ENCODE assay signal across 8 cellular contexts in genomic region chr12:123076604-123077297, GRCh38.
A peak's percentile ranks its signal among the peaks of the same experiment; 100 is the strongest.
DNase-seq lines count a peak whose midpoint lies in the region; ATAC-seq, FAIRE-seq and TF ChIP-seq lines count a peak whose summit lies in the region.

No MANE protein-coding gene starts in this region.

- H3K9me3 ChIP-seq in right atrium auricular region (no peaks in the 10 kb centered on the region), HAP-1 (no peaks in the 10 kb centered on the region)

- FAIRE-seq in frontal cortex (lab: Jason Lieb, UNC), result no peak

- peak overlapping the region; percentile 74 to 86 for H3K27ac ChIP-seq in right atrium auricular region
- H3K27ac ChIP-seq in mesendoderm (ENCODE audit: low read depth, low read length), result no peak overlapping the region

- H2BK15ac ChIP-seq in mesendoderm (replicated peaks; ENCODE audit: low read depth), result no peak overlapping the region

- no peak overlapping the region for H4K8ac ChIP-seq in mesendoderm (ENCODE audit: low read depth, low read length)

- ATAC-seq in HG03342 (IDR thresholded peaks at IDR 0.05; ENCODE audit: unreplicated experiment), result peak; percentile 57
- ATAC-seq in activated CD8-positive, alpha-beta T cell treated with anti-CD3 and anti-CD28 coated beads, Interleukin-2, amount 10 ng/mL, durations not matched to agents 7 days and 5 days, result peak; percentile 70

- H3K27me3 Mint-ChIP-seq in activated CD8-positive, alpha-beta T cell treated with anti-CD3 and anti-CD28 coated beads, Interleukin-2, amount 10 ng/mL, durations not matched to agents 7 days and 5 days (ENCODE audit: low read depth), result no peaks in the 10 kb centered on the region

- H3K4me2 ChIP-seq in mesendoderm (ENCODE audit: low read length), result no peak overlapping the region

- no peak overlapping the region for H3K9ac ChIP-seq in mesendoderm (ENCODE audit: low read length)

- H3K4me3 Mint-ChIP-seq in activated CD8-positive, alpha-beta T cell treated with anti-CD3 and anti-CD28 coated beads, Interleukin-2, amount 10 ng/mL, durations not matched to agents 7 days and 5 days, result peak overlapping the region; percentile 82

- H3K4me1 Mint-ChIP-seq in activated CD8-positive, alpha-beta T cell treated with anti-CD3 and anti-CD28 coated beads, Interleukin-2, amount 10 ng/mL, durations not matched to agents 7 days and 5 days (ENCODE audit: low read depth), result peaks cover 53% of the 10 kb centered on the region

- H3K27me3 ChIP-seq in right atrium auricular region (no peaks in the 10 kb centered on the region), HAP-1 (ENCODE audit: low read depth) (no peaks in the 10 kb centered on the region), mesendoderm (ENCODE audit: insufficient read depth, low read length, poor library complexity) (no peaks in the 10 kb centered on the region)

- peak; percentile 73 for DNase-seq in activated CD8-positive, alpha-beta T cell treated with anti-CD3 and anti-CD28 coated beads, Interleukin-2, amount 10 ng/mL, durations not matched to agents 7 days and 5 days
- DNase-seq in right atrium auricular region (ENCODE audit: low spot score) (no peak), NCI-H187 treated with DMSO at 0.1 percent for 48 hours (lab: John Stamatoyannopoulos, UW) (no peak), frontal cortex (ENCODE audit: low spot score in 2 of 2) (no peak), HAP-1 (ENCODE audit: low spot score in 2 of 2) (no peak), mesendoderm (no peak)
- DNase-seq in stimulated activated CD8-positive, alpha-beta memory T cell treated with anti-CD3 and anti-CD28 coated beads, Interleukin-4, amount 100 ng/mL, for 24 hours (ENCODE audit: low read depth), result peak; percentile 21

- no peak for TF ChIP-seq CTCF in right atrium auricular region (IDR thresholded peaks at IDR 0.05)

- POLR2A ChIA-PET in activated CD8-positive, alpha-beta T cell treated with anti-CD3 and anti-CD28 coated beads, Interleukin-2, amount 10 ng/mL, durations not matched to agents 7 days and 5 days (lab: Charles Lee), result interaction anchor here (0.7 to 3.7 kb wide), 15 partner anchors 11 to 381 kb away, joined by 3 to 40 read pairs (median 15); partner anchors contain the start of genes MPHOSPH9, MTRFR, OGFOD2 and PITPNM2

- no peaks in the 10 kb centered on the region for H3K9me3 Mint-ChIP-seq in activated CD8-positive, alpha-beta T cell treated with anti-CD3 and anti-CD28 coated beads, Interleukin-2, amount 10 ng/mL, durations not matched to agents 7 days and 5 days (ENCODE audit: insufficient read depth)

- no peaks in the 10 kb centered on the region for H3K79me1 ChIP-seq in mesendoderm (ENCODE audit: low read length)

- no peak overlapping the region for H3K4ac ChIP-seq in mesendoderm (ENCODE audit: low read depth, low read length)

- no peak overlapping the region for H2AK5ac ChIP-seq in mesendoderm (ENCODE audit: low read length)

- in situ Hi-C loops in HAP-1 (cut with MboI; ENCODE audit: low sequenced_read_pairs), result no loop called here

- no peak overlapping the region for H3K4me3 ChIP-seq in right atrium auricular region
- no peak overlapping the region for H3K4me3 ChIP-seq in HAP-1
- no peak overlapping the region for H3K4me3 ChIP-seq in mesendoderm (ENCODE audit: low read length)

- peak overlapping the region; percentile 98 for H3K27ac Mint-ChIP-seq in activated CD8-positive, alpha-beta T cell treated with anti-CD3 and anti-CD28 coated beads, Interleukin-2, amount 10 ng/mL, durations not matched to agents 7 days and 5 days

- H3K18ac ChIP-seq in mesendoderm (ENCODE audit: low read length), result no peak overlapping the region

- no peak overlapping the region for H3K23ac ChIP-seq in mesendoderm (ENCODE audit: low read length)

- CTCF ChIA-PET in activated CD8-positive, alpha-beta T cell treated with anti-CD3 and anti-CD28 coated beads, Interleukin-2, amount 10 ng/mL, durations not matched to agents 7 days and 5 days (lab: Charles Lee), result interaction anchor here (0.8 to 4.0 kb wide), 18 partner anchors 11 to 289 kb away, joined by 3 to 68 read pairs (median 7); partner anchors contain the start of genes MPHOSPH9, MTRFR and PITPNM2

- peaks cover 0 to 70% of the 10 kb centered on the region in 2 donors for H3K4me1 ChIP-seq in right atrium auricular region
- H3K4me1 ChIP-seq in HAP-1, result peaks cover 9% of the 10 kb centered on the region
- no peaks in the 10 kb centered on the region for H3K4me1 ChIP-seq in mesendoderm (ENCODE audit: control insufficient read depth, low read depth, low read length)

- no CpG with 5 or more reads among the region's 11 CpGs for WGBS in mesendoderm (ENCODE audit: extremely low coverage, insufficient coverage, low lambda C conversion rate)

- no peak overlapping the region for H2BK5ac ChIP-seq in mesendoderm (ENCODE audit: low read length)

- no peaks in the 10 kb centered on the region for H3K36me3 ChIP-seq in right atrium auricular region
- no peaks in the 10 kb centered on the region for H3K36me3 ChIP-seq in HAP-1 (replicated peaks)
- no peaks in the 10 kb centered on the region for H3K36me3 ChIP-seq in mesendoderm (ENCODE audit: control insufficient read depth, insufficient read depth, low read length)

- no peaks in the 10 kb centered on the region for H3K36me3 Mint-ChIP-seq in activated CD8-positive, alpha-beta T cell treated with anti-CD3 and anti-CD28 coated beads, Interleukin-2, amount 10 ng/mL, durations not matched to agents 7 days and 5 days (ENCODE audit: low read depth)

- H2BK120ac ChIP-seq in mesendoderm (ENCODE audit: low read depth, low read length), result no peak overlapping the region

- H3K56ac ChIP-seq in mesendoderm (ENCODE audit: low read length), result no peak overlapping the region

- no peak overlapping the region for H4K5ac ChIP-seq in mesendoderm (ENCODE audit: low read length)

- H3K79me2 ChIP-seq in mesendoderm (ENCODE audit: control insufficient read depth, insufficient read depth, low read length), result no peaks in the 10 kb centered on the region

Comparison
In these comparisons a context has a peak if more than half of its experiments do, and no peak if none do; other contexts are left out.
1. DNase-seq: peak in activated CD8-positive, alpha-beta T cell treated with anti-CD3 and anti-CD28 coated beads, Interleukin-2, amount 10 ng/mL, durations not matched to agents 7 days and 5 days (single experiment) and stimulated activated CD8-positive, alpha-beta memory T cell treated with anti-CD3 and anti-CD28 coated beads, Interleukin-4, amount 100 ng/mL, for 24 hours (single experiment); none in right atrium auricular region (single experiment), NCI-H187 treated with DMSO at 0.1 percent for 48 hours (single experiment), frontal cortex (0 of 2), HAP-1 (0 of 2) and mesendoderm (single experiment).